In the genomic region with DNA sequence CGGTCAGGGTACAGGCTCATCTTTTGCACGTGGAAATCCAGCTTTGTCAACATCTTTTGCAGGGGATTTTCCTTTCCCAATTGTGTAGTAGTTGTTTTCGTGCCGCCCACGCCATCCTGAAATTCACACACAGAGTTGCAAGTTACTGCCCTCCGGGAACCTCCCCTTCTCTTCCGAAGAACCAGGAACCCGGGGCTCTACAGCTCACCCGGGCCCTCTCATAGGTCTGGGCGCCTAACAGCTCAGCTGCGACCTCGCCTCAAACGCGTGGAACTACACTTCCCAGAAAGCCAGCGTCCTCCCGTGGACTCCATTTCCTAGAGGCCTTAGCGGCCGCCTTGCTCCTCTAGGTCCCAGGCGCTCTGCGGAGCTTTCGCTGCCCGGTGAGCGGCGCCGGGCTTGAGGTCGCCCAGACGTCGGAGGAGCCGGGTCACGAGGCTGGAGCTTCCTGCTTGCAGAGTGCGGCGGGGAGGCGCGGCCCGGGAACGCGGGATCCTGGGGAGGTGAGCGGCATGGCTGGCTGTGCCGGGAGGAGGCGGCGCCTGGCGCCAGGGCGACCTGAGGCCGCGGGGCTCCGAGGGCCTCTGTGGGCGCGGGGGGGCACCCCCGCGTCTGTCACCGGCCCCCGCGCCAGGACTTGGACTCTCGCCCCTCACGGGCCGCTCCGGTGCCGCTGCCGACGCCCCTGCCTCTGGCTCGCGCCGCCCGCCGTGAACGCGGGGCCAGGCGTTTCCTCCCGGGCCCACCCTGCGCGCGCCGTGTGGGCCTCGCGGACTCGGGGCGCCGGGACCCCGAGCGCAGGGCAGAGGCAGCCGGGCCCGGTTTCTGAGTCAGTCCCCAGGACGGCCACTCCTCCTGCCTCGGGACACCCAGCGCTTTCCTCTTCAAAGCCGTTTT, we compare ENCODE assay signal across 1 cellular context.
TF ChIP-seq lines count a peak whose summit lies in the region.

A gene (plus strand): TSS at position 329 of the 897 bp plus-strand sequence. CDS start 1,095 bp downstream, outside the sequence.

TF ChIP-seq in HCT116, 20 proteins besides CTCF, POLR2A, EP300 and RAD21 (continued from another document):
- TF ChIP-seq, protein P1, sequence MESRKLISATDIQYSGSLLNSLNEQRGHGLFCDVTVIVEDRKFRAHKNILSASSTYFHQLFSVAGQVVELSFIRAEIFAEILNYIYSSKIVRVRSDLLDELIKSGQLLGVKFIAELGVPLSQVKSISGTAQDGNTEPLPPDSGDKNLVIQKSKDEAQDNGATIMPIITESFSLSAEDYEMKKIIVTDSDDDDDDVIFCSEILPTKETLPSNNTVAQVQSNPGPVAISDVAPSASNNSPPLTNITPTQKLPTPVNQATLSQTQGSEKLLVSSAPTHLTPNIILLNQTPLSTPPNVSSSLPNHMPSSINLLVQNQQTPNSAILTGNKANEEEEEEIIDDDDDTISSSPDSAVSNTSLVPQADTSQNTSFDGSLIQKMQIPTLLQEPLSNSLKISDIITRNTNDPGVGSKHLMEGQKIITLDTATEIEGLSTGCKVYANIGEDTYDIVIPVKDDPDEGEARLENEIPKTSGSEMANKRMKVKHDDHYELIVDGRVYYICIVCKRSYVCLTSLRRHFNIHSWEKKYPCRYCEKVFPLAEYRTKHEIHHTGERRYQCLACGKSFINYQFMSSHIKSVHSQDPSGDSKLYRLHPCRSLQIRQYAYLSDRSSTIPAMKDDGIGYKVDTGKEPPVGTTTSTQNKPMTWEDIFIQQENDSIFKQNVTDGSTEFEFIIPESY (IDR thresholded peaks at IDR 0.05; ENCODE audit: extremely low read depth, insufficient replicate concordance, low read length) = no peak
- TF ChIP-seq TCF7L2 (IDR thresholded peaks at IDR 0.05; ENCODE audit: borderline replicate concordance, extremely low read depth, insufficient read depth, insufficient read length) (no peak), EZH2 (IDR thresholded peaks at IDR 0.05) (no peak), CEBPB (IDR thresholded peaks at IDR 0.05; ENCODE audit: low read depth) (no peak), YY1 (IDR thresholded peaks at IDR 0.05; ENCODE audit: extremely low read depth, insufficient replicate concordance, low read depth, low read length) (peak; percentile 83), CBX3 (IDR thresholded peaks at IDR 0.05; ENCODE audit: low read depth) (peak; percentile 49; the same call in 1 of the 2 replicates), ELF1 (IDR thresholded peaks at IDR 0.05; ENCODE audit: borderline replicate concordance, low read depth) (peak; percentile 50)
- TF ChIP-seq, protein P2, sequence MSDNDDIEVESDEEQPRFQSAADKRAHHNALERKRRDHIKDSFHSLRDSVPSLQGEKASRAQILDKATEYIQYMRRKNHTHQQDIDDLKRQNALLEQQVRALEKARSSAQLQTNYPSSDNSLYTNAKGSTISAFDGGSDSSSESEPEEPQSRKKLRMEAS (IDR thresholded peaks at IDR 0.05) = peak; percentile 89
- TF ChIP-seq, protein P3, sequence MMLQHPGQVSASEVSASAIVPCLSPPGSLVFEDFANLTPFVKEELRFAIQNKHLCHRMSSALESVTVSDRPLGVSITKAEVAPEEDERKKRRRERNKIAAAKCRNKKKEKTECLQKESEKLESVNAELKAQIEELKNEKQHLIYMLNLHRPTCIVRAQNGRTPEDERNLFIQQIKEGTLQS (IDR thresholded peaks at IDR 0.05) = no peak
